Comparison of ENCODE assay signal across 33 cellular contexts in the genomic region with DNA sequence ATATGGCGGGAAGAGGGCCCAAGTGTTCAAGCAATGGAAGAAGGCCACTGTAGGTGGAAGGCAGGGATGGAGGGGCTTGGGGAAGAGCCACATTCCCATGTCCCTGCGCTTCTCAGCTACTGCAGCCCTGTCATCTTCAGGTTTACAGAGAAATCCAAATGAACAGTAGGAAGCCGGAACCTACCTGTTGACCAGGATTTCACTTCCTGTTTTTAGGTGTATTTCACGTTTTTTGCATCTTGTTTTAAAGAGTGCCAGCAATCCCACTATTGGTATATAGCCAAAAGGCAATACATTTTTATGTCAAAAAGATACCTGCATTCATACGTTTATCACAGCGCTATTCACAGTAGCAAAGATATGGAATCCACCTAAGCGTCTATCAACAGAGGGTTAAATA.
DNase-seq lines count a peak whose midpoint lies in the region; ATAC-seq, FAIRE-seq and TF ChIP-seq lines count a peak whose summit lies in the region.
"Had no signal": no experiment of that assay in that cellular context is flagged by ENCODE, and none has a peak within 500 bp of the region (broad histone marks: within the 10 kb centered on the region; RNA-seq: fewer than 3 reads in every experiment).

No MANE protein-coding gene starts in this region.

- H3K79me2 ChIP-seq in GM12878 (ENCODE audit: control insufficient read depth, insufficient read depth, low read length) (no peaks in the 10 kb centered on the region), K562 (ENCODE audit: control insufficient read depth, insufficient read depth, low read length) (no peaks in the 10 kb centered on the region)

- H2AFZ ChIP-seq in GM12878 (ENCODE audit: control insufficient read depth, low read depth, low read length) (no peak overlapping the region), K562 (ENCODE audit: low read depth, low read length) (no peak overlapping the region)

- BruUV-seq in GM12878 (replicated peaks; lab: Mats Ljungman, UMichigan) (no TSS peak), K562 (replicated peaks; lab: Mats Ljungman, UMichigan) (no TSS peak)

- no peak overlapping the region for H3K27ac ChIP-seq in GM12878 (ENCODE audit: control insufficient read depth, insufficient read depth)
- no peak overlapping the region for H3K27ac ChIP-seq in K562 (ENCODE audit: extremely low read depth, low read depth, low read length)
- H3K27ac ChIP-seq in sigmoid colon, result no peak overlapping the region
- H3K27ac ChIP-seq: 22Rv1; A549; BLaER1; BLaER1 treated with 17β-estradiol and CSF1 and Interleukin-3, amounts not matched to agents 10 nM and 100 nM; C4-2B had no signal

- SMC1A ChIA-PET in GM12878 (lab: Charles Lee; ENCODE audit: uncharacterized antibody, unreplicated experiment), result no interaction called here

- ATAC-seq in GM12878 (no peak), K562 (no peak), HG03342 (IDR thresholded peaks at IDR 0.05; ENCODE audit: unreplicated experiment) (no peak)
- ATAC-seq: A549; CD8-positive, alpha-beta T cell had no signal

- POLR2A ChIA-PET in GM12878 (lab: Charles Lee), result no interaction called here
- POLR2A ChIA-PET in K562 (lab: Yijun Ruan, JAX), result interaction anchor here (0.5 kb wide), 1 partner anchor 11 kb away, joined by 3 read pairs; no protein-coding TSS in a partner anchor

- TF ChIP-seq EP300 in GM12878 (IDR thresholded peaks at IDR 0.05; ENCODE audit: borderline replicate concordance in 1 of 2, control insufficient read depth in 1 of 2, low read depth in 2 of 2, low read length in 2 of 2) (no peak), K562 (IDR thresholded peaks at IDR 0.05; ENCODE audit: low read length) (no peak), sigmoid colon (IDR thresholded peaks at IDR 0.05) (no peak)

- no peak for TF ChIP-seq RAD21 in GM12878 (IDR thresholded peaks at IDR 0.05; ENCODE audit: insufficient read depth, low read depth, low read length)
- TF ChIP-seq RAD21 in K562 (CRISPR knock-in tag; conservative IDR thresholded peaks at IDR 0.05 in 1 of 2, IDR thresholded peaks at IDR 0.05 in 1 of 2), result no peak

- CTCF ChIA-PET in GM12878 (lab: Yijun Ruan, JAX), result no interaction called here
- CTCF ChIA-PET in K562 (lab: Yijun Ruan, JAX; ENCODE audit: low intra/inter-chr PET ratio), result no interaction called here

- H3K4me1 ChIP-seq in GM12878 (ENCODE audit: control insufficient read depth, insufficient read depth, low read length) (no peaks in the 10 kb centered on the region), K562 (replicated peaks in 1 of 2; ENCODE audit: control insufficient read depth in 2 of 2, insufficient read depth in 2 of 2, low read length in 2 of 2) (peaks cover 0 to 3% of the 10 kb centered on the region in 2 experiments; a peak in 1 of 5 replicates), sigmoid colon (no peaks in the 10 kb centered on the region)
- H3K4me1 ChIP-seq: A549, BLaER1, Caco-2 had no signal

- intact Hi-C loops in GM12878 (cut with micrococcal nuclease; ENCODE audit: unreplicated experiment) (no loop called here), K562 (cut with micrococcal nuclease) (no loop called here), sigmoid colon (cut with DNase I) (no loop called here)

- TF ChIP-seq POLR2A in GM12891 (IDR thresholded peaks at IDR 0.05; ENCODE audit: low read depth, low read length), result no peak
- no peak for TF ChIP-seq POLR2A in GM12878 (IDR thresholded peaks at IDR 0.05; ENCODE audit: low read depth, low read length)
- TF ChIP-seq POLR2A in K562 (conservative IDR thresholded peaks at IDR 0.05), result no peak
- TF ChIP-seq POLR2A in sigmoid colon (IDR thresholded peaks at IDR 0.05), result no peak

- H3K9ac ChIP-seq in GM12878 (ENCODE audit: control insufficient read depth, insufficient read depth, low read length) (no peak overlapping the region), K562 (ENCODE audit: insufficient read depth in 1 of 2, low read depth in 2 of 2, low read length in 2 of 2) (no peak overlapping the region)
- H3K9ac ChIP-seq: BLaER1; BLaER1 treated with 17β-estradiol and CSF1 and Interleukin-3, amounts not matched to agents 10 nM and 100 nM had no signal

- FAIRE-seq in GM12891 (lab: Jason Lieb, UNC) (no peak), GM12878 (lab: Jason Lieb, UNC) (no peak), K562 (lab: Jason Lieb, UNC) (no peak)
- FAIRE-seq: A204.1, A549, D721Med had no signal

- H3K9me3 ChIP-seq in GM12878 (replicated peaks; ENCODE audit: control insufficient read depth, insufficient read depth, low read length) (no peaks in the 10 kb centered on the region), K562 (replicated peaks; ENCODE audit: control insufficient read depth, insufficient read depth, low read depth, low read length) (no peaks in the 10 kb centered on the region), sigmoid colon (no peaks in the 10 kb centered on the region)
- H3K9me3 ChIP-seq: A549; BE2C; BLaER1; BLaER1 treated with 17β-estradiol and CSF1 and Interleukin-3, amounts not matched to agents 10 nM and 100 nM; Caco-2 had no signal

- no peaks in the 10 kb centered on the region for H3K9me1 ChIP-seq in K562 (ENCODE audit: control insufficient read depth, insufficient read depth, low read length)

- H4K20me1 ChIP-seq in GM12878 (ENCODE audit: control insufficient read depth, insufficient read depth) (no peaks in the 10 kb centered on the region), K562 (replicated peaks; ENCODE audit: control insufficient read depth, insufficient read depth, low read length) (no peaks in the 10 kb centered on the region; the same call in 1 of the 2 replicates)
- H4K20me1 ChIP-seq: BLaER1; BLaER1 treated with 17β-estradiol and CSF1 and Interleukin-3, amounts not matched to agents 10 nM and 100 nM had no signal

- in situ Hi-C loops in GM12878 (cut with MboI) (no loop called here), K562 (cut with MboI) (no loop called here)

- 57% methylated on average over 7 of the region's 7 CpGs for WGBS in GM12878 (ENCODE audit: insufficient coverage, insufficient replicate concordance, low lambda C conversion rate, missing lambda C conversion rate)
- under 1% methylated on average over 7 of the region's 7 CpGs for WGBS in K562 (ENCODE audit: insufficient coverage, low coverage, missing lambda C conversion rate)
- 88 to 89% methylated on average over 7 of the region's 7 CpGs for WGBS in sigmoid colon, 2 donors

- H3K4me3 ChIP-seq in GM12878 (no peak overlapping the region), K562 (no peak overlapping the region), sigmoid colon (no peak overlapping the region)
- H3K4me3 ChIP-seq: A549; BLaER1; BLaER1 treated with 17β-estradiol and CSF1 and Interleukin-3, amounts not matched to agents 10 nM and 100 nM had no signal

- RAD21 ChIA-PET in GM12878 (lab: Charles Lee; ENCODE audit: unreplicated experiment), result no interaction called here

- H3K36me3 ChIP-seq in GM12878 (ENCODE audit: control insufficient read depth in 2 of 2, insufficient read depth in 2 of 2, low read length in 1 of 2), result no peaks in the 10 kb centered on the region
- no peaks in the 10 kb centered on the region for H3K36me3 ChIP-seq in K562 (ENCODE audit: control insufficient read depth, insufficient read depth, low read length)
- no peaks in the 10 kb centered on the region for H3K36me3 ChIP-seq in sigmoid colon
- H3K36me3 ChIP-seq: BE2C; BLaER1; BLaER1 treated with 17β-estradiol and CSF1 and Interleukin-3, amounts not matched to agents 10 nM and 100 nM had no signal

- H3K4me2 ChIP-seq in GM12878 (ENCODE audit: control insufficient read depth, insufficient read depth) (no peak overlapping the region), K562 (ENCODE audit: insufficient read depth, low read length) (no peak overlapping the region)
- H3K4me2 ChIP-seq: A549; BLaER1; BLaER1 treated with 17β-estradiol and CSF1 and Interleukin-3, amounts not matched to agents 10 nM and 100 nM had no signal

- TF ChIP-seq CTCF in GM12878 (IDR thresholded peaks at IDR 0.05 in 2 of 3, conservative IDR thresholded peaks at IDR 0.05 in 1 of 3; ENCODE audit: control insufficient read depth in 2 of 3, extremely low read depth in 1 of 3, insufficient read depth in 1 of 3, low read depth in 3 of 3, low read length in 3 of 3) (no peak), K562 (IDR thresholded peaks at IDR 0.05 in 2 of 3, conservative IDR thresholded peaks at IDR 0.05 in 1 of 3; ENCODE audit: insufficient read depth in 2 of 3, low read depth in 1 of 3, low read length in 3 of 3) (no peak), sigmoid colon (IDR thresholded peaks at IDR 0.05) (no peak)

- H3K27me3 ChIP-seq in GM12878 (replicated peaks in 1 of 2; ENCODE audit: control insufficient read depth in 2 of 2, insufficient read depth in 2 of 2, low read length in 1 of 2) (no peaks in the 10 kb centered on the region), K562 (ENCODE audit: control insufficient read depth in 2 of 2, insufficient read depth in 2 of 2, low read length in 2 of 2) (no peaks in the 10 kb centered on the region), sigmoid colon (no peaks in the 10 kb centered on the region)
- H3K27me3 ChIP-seq: BE2C; BLaER1; BLaER1 treated with 17β-estradiol and CSF1 and Interleukin-3, amounts not matched to agents 10 nM and 100 nM had no signal

- DNase-seq in GM12891 (ENCODE audit: insufficient read length, low spot score), result no peak
- DNase-seq in GM12878 (ENCODE audit: low read depth, low spot score), result no peak
- DNase-seq in K562 (ENCODE audit: extremely low read depth in 1 of 4, low spot score in 3 of 4), result no peak
- no peak for DNase-seq in NCI-H187 (lab: John Stamatoyannopoulos, UW)
- no peak for DNase-seq in sigmoid colon
- DNase-seq: 8988T; ACHN; AML-193; BE2C; C1 segment of cervical spinal cord; Caco-2; Calu3; CD4-positive, alpha-beta memory T cell; CD4-positive, alpha-beta T cell; CD4-positive, CD25-positive, alpha-beta regulatory T cell; CD8-positive, alpha-beta memory T cell; CD8-positive, alpha-beta T cell; COR-L47; DMS 273 treated with DMSO at 0.1 percent for 48 hours; DMS153; DMS53; DMS79; DMS79 treated with DMSO at 0.1 percent for 48 hours; DND-41; EL had no signal

TF ChIP-seq in GM12891, 5 proteins besides CTCF, POLR2A, EP300 and RAD21 (continues in another document):
- no peak for TF ChIP-seq POU2F2 (IDR thresholded peaks at IDR 0.05; ENCODE audit: low read depth, low read length)
- peak; percentile 56; the same call in 1 of the 2 replicates for TF ChIP-seq SPI1 (IDR thresholded peaks at IDR 0.05; ENCODE audit: low read depth, low read length)
- no peak for TF ChIP-seq PAX5 (IDR thresholded peaks at IDR 0.05; ENCODE audit: insufficient read depth, low read length, severe bottlenecking)

TF ChIP-seq in GM12878, 131 proteins besides CTCF, POLR2A, EP300 and RAD21:
- TF ChIP-seq SUZ12 (IDR thresholded peaks at IDR 0.05; ENCODE audit: unreplicated experiment) (no peak), SPI1 (IDR thresholded peaks at IDR 0.05; ENCODE audit: borderline replicate concordance, insufficient read depth, low read depth, low read length) (peak; percentile 37; the same call in 1 of the 2 replicates)

TF ChIP-seq in K562, 482 proteins besides CTCF, POLR2A, EP300 and RAD21:
- TF ChIP-seq ARID1B (IDR thresholded peaks at IDR 0.05), result no peak
- peak; percentile 65; the same call in 1 of the 2 replicates for TF ChIP-seq SPI1 (IDR thresholded peaks at IDR 0.05; ENCODE audit: borderline replicate concordance, low read depth, low read length)
TF ChIP-seq in K562: peak in this region for 1.
